ENCODE assay signal across 24 cellular contexts in the genomic region with DNA sequence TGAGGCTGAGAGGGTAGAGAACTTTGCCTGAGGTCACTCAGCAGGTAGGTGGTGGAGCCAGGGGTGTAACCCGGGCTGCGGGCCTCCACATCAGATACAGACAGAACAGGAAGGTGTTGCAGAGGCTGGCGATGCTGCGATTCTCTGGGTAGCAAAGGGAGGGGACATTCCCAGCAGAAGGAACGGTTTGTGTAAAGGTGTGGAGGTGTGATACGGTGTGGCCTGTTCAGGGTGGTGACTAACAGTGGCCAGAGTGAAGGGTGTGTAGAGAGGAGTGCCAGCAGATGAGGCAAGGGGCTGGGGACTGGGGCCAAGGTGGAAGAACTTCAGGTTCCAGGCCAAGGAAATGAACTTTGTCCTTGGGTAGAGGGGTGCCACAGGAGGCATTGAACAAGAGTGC. TPM values are rescaled to one million over a fixed set of nuclear protein-coding genes. Genes with fewer than 3 reads are reported as not detected.
"Had no signal": no experiment of that assay in that cellular context is flagged by ENCODE, and none has a peak within 500 bp of the region (broad histone marks: within the 10 kb centered on the region; RNA-seq: fewer than 3 reads in every experiment).

No MANE protein-coding gene starts in this region.

- DNase-seq: activated CD4-positive, alpha-beta T cell treated with anti-CD3 and anti-CD28 coated beads, Interleukin-2, amount 10 ng/mL, durations not matched to agents 24 days and 14 days; activated CD8-positive, alpha-beta memory T cell treated with anti-CD3 and anti-CD28 coated beads, Interleukin-2, amount 50 U/mL, for 4 hours; activated CD8-positive, alpha-beta T cell treated with anti-CD3 and anti-CD28 coated beads, Interleukin-2, amount 10 ng/mL, durations not matched to agents 7 days and 5 days; activated naive CD4-positive, alpha-beta T cell treated with anti-CD3 and anti-CD28 coated beads for 36 hours; cortex of kidney; effector memory CD8-positive, alpha-beta T cell; natural killer cell; retina; stimulated activated CD4-positive, alpha-beta T cell treated with anti-CD3 and anti-CD28 coated beads, Interleukin-15, amount 100 ng/mL, for 24 hours; stimulated activated CD4-positive, alpha-beta T cell treated with anti-CD3 and anti-CD28 coated beads, Interleukin-4, amount 100 ng/mL, for 1 hour; stimulated activated naive CD4-positive, alpha-beta T cell; tibial artery had no signal

- H3K79me2 ChIP-seq: hepatocyte had no signal

- H3K4me1 Mint-ChIP-seq: activated CD4-positive, alpha-beta T cell treated with anti-CD3 and anti-CD28 coated beads, Interleukin-2, amount 10 ng/mL, durations not matched to agents 24 days and 14 days; central memory CD8-positive, alpha-beta T cell; memory B cell; natural killer cell; WTC11 had no signal

- H2AFZ ChIP-seq: hepatocyte had no signal

- H3K4me3 ChIP-seq: hepatocyte, tibial artery, vagina had no signal

- H3K9me3 ChIP-seq: tibial artery, vagina had no signal

- H3K4me3 Mint-ChIP-seq: activated CD4-positive, alpha-beta T cell treated with anti-CD3 and anti-CD28 coated beads, Interleukin-2, amount 10 ng/mL, durations not matched to agents 24 days and 14 days; activated CD8-positive, alpha-beta T cell treated with anti-CD3 and anti-CD28 coated beads, Interleukin-2, amount 10 ng/mL, durations not matched to agents 7 days and 5 days; activated naive CD4-positive, alpha-beta T cell treated with anti-CD3 and anti-CD28 coated beads for 36 hours; central memory CD8-positive, alpha-beta T cell; effector memory CD8-positive, alpha-beta T cell; memory B cell; natural killer cell; T-helper 1 cell treated with Interleukin-12 subunit alpha and Interleukin-12 subunit beta and Interleukin-4 antibody, amounts not matched to agents 30 μg/mL and 1 μg/mL, for 36 hours; WTC11 had no signal

- H3K9me3 Mint-ChIP-seq: activated CD4-positive, alpha-beta T cell treated with anti-CD3 and anti-CD28 coated beads, Interleukin-2, amount 10 ng/mL, durations not matched to agents 24 days and 14 days; activated naive CD4-positive, alpha-beta T cell treated with anti-CD3 and anti-CD28 coated beads for 36 hours; central memory CD8-positive, alpha-beta T cell; effector memory CD8-positive, alpha-beta T cell; memory B cell; natural killer cell; T-helper 1 cell treated with Interleukin-12 subunit alpha and Interleukin-12 subunit beta and Interleukin-4 antibody, amounts not matched to agents 30 μg/mL and 1 μg/mL, for 36 hours; WTC11 had no signal

- H3K36me3 Mint-ChIP-seq: memory B cell, natural killer cell, WTC11 had no signal

- H3K36me3 ChIP-seq: tibial artery, vagina had no signal

- H3K4me1 ChIP-seq: vagina had no signal

- H3K27ac ChIP-seq: hepatocyte, tibial artery, vagina had no signal

- H3K27ac Mint-ChIP-seq: activated CD4-positive, alpha-beta T cell treated with anti-CD3 and anti-CD28 coated beads, Interleukin-2, amount 10 ng/mL, durations not matched to agents 24 days and 14 days; activated CD8-positive, alpha-beta T cell treated with anti-CD3 and anti-CD28 coated beads, Interleukin-2, amount 10 ng/mL, durations not matched to agents 7 days and 5 days; activated naive CD4-positive, alpha-beta T cell treated with anti-CD3 and anti-CD28 coated beads for 36 hours; effector memory CD8-positive, alpha-beta T cell; memory B cell; natural killer cell; T-helper 1 cell treated with Interleukin-12 subunit alpha and Interleukin-12 subunit beta and Interleukin-4 antibody, amounts not matched to agents 30 μg/mL and 1 μg/mL, for 36 hours; WTC11 had no signal

- H3K4me2 ChIP-seq: hepatocyte had no signal

- FAIRE-seq: keratinocyte, TTC549 had no signal

- H3K27me3 ChIP-seq: hepatocyte, vagina had no signal

- ATAC-seq: activated CD8-positive, alpha-beta T cell treated with anti-CD3 and anti-CD28 coated beads, Interleukin-2, amount 10 ng/mL, durations not matched to agents 7 days and 5 days; effector memory CD8-positive, alpha-beta T cell; natural killer cell; WTC11 had no signal

RNA-seq across cellular contexts. Expression of a gene that starts 18.2 kb away (rescaled TPM):
- total RNA-seq: epithelial cell of proximal tubule had no signal
- polyA plus RNA-seq: keratinocyte had no signal

RNA-seq across cellular contexts. Expression of a gene that starts 28.6 kb away (rescaled TPM):
- total RNA-seq: activated CD4-positive, alpha-beta T cell treated with anti-CD3 and anti-CD28 coated beads, Interleukin-2, amount 10 ng/mL, durations not matched to agents 24 days and 14 days; activated CD8-positive, alpha-beta T cell treated with anti-CD3 and anti-CD28 coated beads, Interleukin-2, amount 10 ng/mL, durations not matched to agents 7 days and 5 days; activated naive CD4-positive, alpha-beta T cell treated with anti-CD3 and anti-CD28 coated beads for 36 hours; epithelial cell of proximal tubule; left ventricle myocardium superior; natural killer cell; skeletal muscle tissue; subcutaneous adipose tissue; vagina; WTC11 had no signal
- polyA plus RNA-seq: keratinocyte had no signal

RNA-seq across cellular contexts. Expression of a gene that starts 39.7 kb away (rescaled TPM):
- total RNA-seq: activated CD4-positive, alpha-beta T cell treated with anti-CD3 and anti-CD28 coated beads, Interleukin-2, amount 10 ng/mL, durations not matched to agents 24 days and 14 days; activated CD8-positive, alpha-beta T cell treated with anti-CD3 and anti-CD28 coated beads, Interleukin-2, amount 10 ng/mL, durations not matched to agents 7 days and 5 days; activated naive CD4-positive, alpha-beta T cell treated with anti-CD3 and anti-CD28 coated beads for 36 hours; epithelial cell of proximal tubule; natural killer cell; subcutaneous adipose tissue; vagina had no signal
- polyA plus RNA-seq: keratinocyte had no signal

RNA-seq across cellular contexts. Expression of a gene that starts 50.8 kb away (rescaled TPM):
- total RNA-seq: activated CD4-positive, alpha-beta T cell treated with anti-CD3 and anti-CD28 coated beads, Interleukin-2, amount 10 ng/mL, durations not matched to agents 24 days and 14 days; activated CD8-positive, alpha-beta T cell treated with anti-CD3 and anti-CD28 coated beads, Interleukin-2, amount 10 ng/mL, durations not matched to agents 7 days and 5 days; activated naive CD4-positive, alpha-beta T cell treated with anti-CD3 and anti-CD28 coated beads for 36 hours; epithelial cell of proximal tubule; hepatocyte; left ventricle myocardium superior; natural killer cell; vagina had no signal
